ENCODE assay signal across 1 cellular context in genomic region chr1:109277434-109278204, GRCh38.
TF ChIP-seq lines count a peak whose summit lies in the region.

No MANE protein-coding gene starts in this region.

TF ChIP-seq in K562, 482 proteins besides CTCF, POLR2A, EP300 and RAD21 (continued from another document and continues in another):
- no peak for TF ChIP-seq RERE (CRISPR knock-in tag; IDR thresholded peaks at IDR 0.05; ENCODE audit: borderline replicate concordance)
- TF ChIP-seq, protein P1, sequence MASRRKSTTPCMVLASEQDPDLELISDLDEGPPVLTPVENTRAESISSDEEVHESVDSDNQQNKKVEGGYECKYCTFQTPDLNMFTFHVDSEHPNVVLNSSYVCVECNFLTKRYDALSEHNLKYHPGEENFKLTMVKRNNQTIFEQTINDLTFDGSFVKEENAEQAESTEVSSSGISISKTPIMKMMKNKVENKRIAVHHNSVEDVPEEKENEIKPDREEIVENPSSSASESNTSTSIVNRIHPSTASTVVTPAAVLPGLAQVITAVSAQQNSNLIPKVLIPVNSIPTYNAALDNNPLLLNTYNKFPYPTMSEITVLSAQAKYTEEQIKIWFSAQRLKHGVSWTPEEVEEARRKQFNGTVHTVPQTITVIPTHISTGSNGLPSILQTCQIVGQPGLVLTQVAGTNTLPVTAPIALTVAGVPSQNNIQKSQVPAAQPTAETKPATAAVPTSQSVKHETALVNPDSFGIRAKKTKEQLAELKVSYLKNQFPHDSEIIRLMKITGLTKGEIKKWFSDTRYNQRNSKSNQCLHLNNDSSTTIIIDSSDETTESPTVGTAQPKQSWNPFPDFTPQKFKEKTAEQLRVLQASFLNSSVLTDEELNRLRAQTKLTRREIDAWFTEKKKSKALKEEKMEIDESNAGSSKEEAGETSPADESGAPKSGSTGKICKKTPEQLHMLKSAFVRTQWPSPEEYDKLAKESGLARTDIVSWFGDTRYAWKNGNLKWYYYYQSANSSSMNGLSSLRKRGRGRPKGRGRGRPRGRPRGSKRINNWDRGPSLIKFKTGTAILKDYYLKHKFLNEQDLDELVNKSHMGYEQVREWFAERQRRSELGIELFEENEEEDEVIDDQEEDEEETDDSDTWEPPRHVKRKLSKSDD (conservative IDR thresholded peaks at IDR 0.05; ENCODE audit: low read length): 0 out of 2 replicates have a peak, but pooled peaks have one; percentile 63
- TF ChIP-seq GTF2F1 (IDR thresholded peaks at IDR 0.05; ENCODE audit: low read depth, low read length): no peak
- TF ChIP-seq NONO (IDR thresholded peaks at IDR 0.05; ENCODE audit: low read depth in 2 of 2, low read length in 1 of 2): 0 out of 4 replicates have a peak, but pooled peaks of 1 of the 2 experiments have one; percentile 39
- no peak for TF ChIP-seq GABPB1 (CRISPR knock-in tag; IDR thresholded peaks at IDR 0.05)
- 0 out of 2 replicates have a peak, but pooled peaks have one; percentile 53 for TF ChIP-seq KLF1 (tag; IDR thresholded peaks at IDR 0.05)
- TF ChIP-seq, protein P2, sequence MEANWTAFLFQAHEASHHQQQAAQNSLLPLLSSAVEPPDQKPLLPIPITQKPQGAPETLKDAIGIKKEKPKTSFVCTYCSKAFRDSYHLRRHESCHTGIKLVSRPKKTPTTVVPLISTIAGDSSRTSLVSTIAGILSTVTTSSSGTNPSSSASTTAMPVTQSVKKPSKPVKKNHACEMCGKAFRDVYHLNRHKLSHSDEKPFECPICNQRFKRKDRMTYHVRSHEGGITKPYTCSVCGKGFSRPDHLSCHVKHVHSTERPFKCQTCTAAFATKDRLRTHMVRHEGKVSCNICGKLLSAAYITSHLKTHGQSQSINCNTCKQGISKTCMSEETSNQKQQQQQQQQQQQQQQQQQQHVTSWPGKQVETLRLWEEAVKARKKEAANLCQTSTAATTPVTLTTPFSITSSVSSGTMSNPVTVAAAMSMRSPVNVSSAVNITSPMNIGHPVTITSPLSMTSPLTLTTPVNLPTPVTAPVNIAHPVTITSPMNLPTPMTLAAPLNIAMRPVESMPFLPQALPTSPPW (CRISPR knock-in tag; IDR thresholded peaks at IDR 0.05): peak; percentile 46; the same call in 1 of the 2 replicates
- TF ChIP-seq TBP (optimal IDR thresholded peaks at IDR 0.05; ENCODE audit: low read depth, low read length): peak; percentile 11
- TF ChIP-seq SLC30A9 (CRISPR knock-in tag; IDR thresholded peaks at IDR 0.05): no peak
- TF ChIP-seq XRCC5 (IDR thresholded peaks at IDR 0.05; ENCODE audit: low read depth, low read length): peak; percentile 75; the same call in 1 of the 2 replicates
- no peak for TF ChIP-seq MXI1 (IDR thresholded peaks at IDR 0.05; ENCODE audit: low read depth, low read length)
- TF ChIP-seq MAZ (CRISPR knock-in tag; conservative IDR thresholded peaks at IDR 0.05 in 1 of 2, IDR thresholded peaks at IDR 0.05 in 1 of 2): peak in 1 of 2 experiments; percentile 55; a peak in 1 of 4 replicates
- TF ChIP-seq ZNF324 (CRISPR knock-in tag; IDR thresholded peaks at IDR 0.05): no peak
- no peak for TF ChIP-seq ARNT (IDR thresholded peaks at IDR 0.05)
- no peak for TF ChIP-seq ZNF707 (CRISPR knock-in tag; conservative IDR thresholded peaks at IDR 0.05)
- TF ChIP-seq POLR2G (IDR thresholded peaks at IDR 0.05; ENCODE audit: low read depth, low read length): 0 out of 2 replicates have a peak, but pooled peaks have one; percentile 23
- TF ChIP-seq SRF (CRISPR knock-in tag; IDR thresholded peaks at IDR 0.05): peak in 1 of 2 experiments; percentile 93; a peak in 1 of 4 replicates
- TF ChIP-seq GABPA (tag; conservative IDR thresholded peaks at IDR 0.05; ENCODE audit: low read depth): 0 out of 2 replicates have a peak, but pooled peaks have one; percentile 31
- TF ChIP-seq, protein P3, sequence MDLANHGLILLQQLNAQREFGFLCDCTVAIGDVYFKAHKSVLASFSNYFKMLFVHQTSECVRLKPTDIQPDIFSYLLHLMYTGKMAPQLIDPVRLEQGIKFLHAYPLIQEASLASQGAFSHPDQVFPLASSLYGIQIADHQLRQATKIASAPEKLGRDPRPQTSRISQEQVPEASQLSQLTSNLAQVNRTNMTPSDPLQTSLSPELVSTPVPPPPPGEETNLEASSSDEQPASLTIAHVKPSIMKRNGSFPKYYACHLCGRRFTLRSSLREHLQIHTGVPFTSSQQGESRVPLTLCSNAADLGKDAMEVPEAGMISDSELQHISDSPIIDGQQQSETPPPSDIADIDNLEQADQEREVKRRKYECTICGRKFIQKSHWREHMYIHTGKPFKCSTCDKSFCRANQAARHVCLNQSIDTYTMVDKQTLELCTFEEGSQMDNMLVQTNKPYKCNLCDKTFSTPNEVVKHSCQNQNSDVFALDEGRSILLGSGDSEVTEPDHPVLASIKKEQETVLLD (IDR thresholded peaks at IDR 0.05): no peak
- TF ChIP-seq SETDB1 (IDR thresholded peaks at IDR 0.05; ENCODE audit: low read length): no peak
- no peak for TF ChIP-seq RBM39 (optimal IDR thresholded peaks at IDR 0.05; ENCODE audit: low read depth, low read length)
- no peak for TF ChIP-seq ZFP30 (CRISPR knock-in tag; IDR thresholded peaks at IDR 0.05; ENCODE audit: borderline replicate concordance)
- TF ChIP-seq MIER1 (IDR thresholded peaks at IDR 0.05; ENCODE audit: low read depth): 0 out of 2 replicates have a peak, but pooled peaks have one; percentile 8
- no peak for TF ChIP-seq XRCC4 (IDR thresholded peaks at IDR 0.05; ENCODE audit: extremely low read depth, insufficient read depth, insufficient read length)
- no peak for TF ChIP-seq ZNF57 (CRISPR knock-in tag; IDR thresholded peaks at IDR 0.05)
- peak; percentile 65; the same call in 1 of the 2 replicates for TF ChIP-seq MYNN (IDR thresholded peaks at IDR 0.05)
- TF ChIP-seq MYNN (CRISPR knock-in tag; IDR thresholded peaks at IDR 0.05): no peak
- TF ChIP-seq MTA3 (IDR thresholded peaks at IDR 0.05; ENCODE audit: borderline replicate concordance): 0 out of 2 replicates have a peak, but pooled peaks have one; percentile 47
- TF ChIP-seq BACH1 (tag; IDR thresholded peaks at IDR 0.05): no peak
- no peak for TF ChIP-seq ZNF431 (CRISPR knock-in tag; IDR thresholded peaks at IDR 0.05)
- TF ChIP-seq ZNF584 (CRISPR knock-in tag; IDR thresholded peaks at IDR 0.05; ENCODE audit: low read depth): no peak
- peak in 1 of 2 experiments; percentile 23; a peak in 1 of 4 replicates for TF ChIP-seq ZMIZ1 (IDR thresholded peaks at IDR 0.05; ENCODE audit: low read depth in 2 of 2, low read length in 2 of 2)
- TF ChIP-seq ZBTB49 (CRISPR knock-in tag; IDR thresholded peaks at IDR 0.05; ENCODE audit: borderline replicate concordance): peak; percentile 41; the same call in 1 of the 2 replicates
- peak; percentile 34 for TF ChIP-seq ARID1B (IDR thresholded peaks at IDR 0.05)
- no peak for TF ChIP-seq IFI16 (CRISPR knock-in tag; IDR thresholded peaks at IDR 0.05)
- no peak for TF ChIP-seq TGIF2 (CRISPR knock-in tag; IDR thresholded peaks at IDR 0.05)
- TF ChIP-seq ELF2 (CRISPR knock-in tag; IDR thresholded peaks at IDR 0.05): no peak
- TF ChIP-seq NR2C1 (IDR thresholded peaks at IDR 0.05): no peak
- TF ChIP-seq NR2C1 (tag; IDR thresholded peaks at IDR 0.05): no peak
- TF ChIP-seq ZNF592 (IDR thresholded peaks at IDR 0.05): peak; percentile 85
- TF ChIP-seq XRCC3 (IDR thresholded peaks at IDR 0.05): no peak
- no peak for TF ChIP-seq ZNF778 (CRISPR knock-in tag; IDR thresholded peaks at IDR 0.05)
